Comparison of ENCODE assay signal across 8 cellular contexts in the genomic region with DNA sequence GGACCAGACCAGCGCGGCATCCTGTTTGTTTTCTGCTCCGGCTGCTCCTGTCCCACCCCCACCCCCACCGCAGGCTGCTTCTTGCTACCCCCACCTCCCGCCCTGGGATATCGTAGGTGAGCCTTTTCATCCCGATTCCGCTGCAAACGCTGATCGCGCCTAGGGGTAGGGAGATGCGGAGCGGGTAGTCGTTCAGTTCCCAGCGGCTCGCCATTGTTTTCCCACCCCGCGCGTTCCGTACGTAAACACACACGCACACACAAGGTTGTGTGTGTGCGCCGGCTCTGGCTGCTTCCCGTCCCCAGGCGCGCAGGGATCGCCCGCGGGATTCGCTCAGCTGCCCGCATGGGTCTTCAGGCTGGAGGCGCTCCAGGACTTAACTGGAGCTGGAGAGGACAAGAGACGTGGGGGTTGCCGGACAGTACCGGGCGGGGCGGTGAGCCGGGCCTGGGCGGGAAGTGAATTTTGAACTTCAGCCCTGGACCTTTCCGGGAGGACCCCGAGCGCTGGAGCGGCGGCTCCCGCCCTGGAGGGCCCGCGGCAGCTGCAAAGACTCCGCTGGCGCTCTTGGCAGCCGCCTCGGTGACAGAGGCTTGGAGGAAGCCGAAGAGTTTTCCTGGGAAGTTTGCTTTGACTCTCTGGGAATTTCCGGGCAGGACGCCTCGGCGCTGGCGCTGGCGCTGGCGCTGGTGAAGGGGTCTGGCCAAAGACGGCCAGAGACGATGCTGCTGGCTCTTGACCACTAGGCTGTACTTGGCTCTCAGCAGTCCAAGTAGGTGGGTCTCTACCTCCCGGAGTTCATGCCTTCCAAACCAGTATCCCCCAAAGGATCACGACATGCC. TPM values are rescaled to one million over a fixed set of nuclear protein-coding genes. Genes with fewer than 3 reads are reported as not detected.
DNase-seq lines count a peak whose midpoint lies in the region; ATAC-seq and TF ChIP-seq lines count a peak whose summit lies in the region.

No MANE protein-coding gene starts in this region.

- intact Hi-C loops in thyroid gland (cut with DNase I) = loop anchor here (5.0 kb wide), 1 partner anchor 212 kb away; a partner anchor contains a TSS

- no peak for TF ChIP-seq CTCF in GM23338 (conservative IDR thresholded peaks at IDR 0.05; ENCODE audit: low read depth in 2 of 2)
- peak in 1 of 6 experiments; percentile 8 for TF ChIP-seq CTCF in thyroid gland (IDR thresholded peaks at IDR 0.05)

- H3K36me3 Mint-ChIP-seq in GM23338 (ENCODE audit: low read depth) = peaks cover 20% of the 10 kb centered on the region

- H4K20me1 ChIP-seq in GM23338 (replicated peaks; ENCODE audit: insufficient read depth) = peaks cover 21% of the 10 kb centered on the region

- no CpG with 5 or more reads among the region's 64 CpGs for WGBS in mesendoderm (ENCODE audit: extremely low coverage, insufficient coverage, low lambda C conversion rate)
- 0 to 3% methylated on average over 8 to 57 of the region's 64 CpGs for WGBS in thyroid gland, 2 donors

- H3K4me3 ChIP-seq in ACC112 (ENCODE audit: low read depth, low read length) (peak overlapping the region; percentile 94), GM23338 (peak overlapping the region; percentile 97), mesendoderm (ENCODE audit: low read length) (peak overlapping the region; percentile 66), thyroid gland (replicated peaks in 1 of 3) (peak overlapping the region; percentile 78 to 85 (median 85))

- H2AFZ ChIP-seq in ACC112 (ENCODE audit: low read length, unreplicated experiment) (peak overlapping the region; percentile 73), GM23338 (no peak overlapping the region)

- H3K79me2 ChIP-seq in ACC112 (ENCODE audit: control insufficient read depth, insufficient read depth, low read length, unreplicated experiment) = peaks cover 42% of the 10 kb centered on the region
- peaks cover 58% of the 10 kb centered on the region for H3K79me2 ChIP-seq in GM23338 (replicated peaks; ENCODE audit: insufficient read depth)
- peaks cover 44% of the 10 kb centered on the region for H3K79me2 ChIP-seq in mesendoderm (ENCODE audit: control insufficient read depth, insufficient read depth, low read length)

- H3K4me1 Mint-ChIP-seq in GM23338 = peaks cover 50% of the 10 kb centered on the region

- peak overlapping the region; percentile 83; the same call in 1 of the 2 replicates for H3K27ac Mint-ChIP-seq in GM23338

- no peak overlapping the region for H2BK120ac ChIP-seq in mesendoderm (ENCODE audit: low read depth, low read length)

- DNase-seq in GM23338 (ENCODE audit: low spot score) (peak; percentile 66), SW480 (ENCODE audit: low spot score) (peak; percentile 51), epidermal melanocyte (ENCODE audit: insufficient read length, low spot score) (peak; percentile 68), mesendoderm (peak; percentile 78), thyroid gland (peak; percentile 82 to 85), NCI-H524 treated with DMSO at 0.1 percent for 48 hours (lab: John Stamatoyannopoulos, UW) (no peak)

- H3K9me3 Mint-ChIP-seq in GM23338 = no peaks in the 10 kb centered on the region; the same call in 2 of the 3 replicates

- no peaks in the 10 kb centered on the region for H3K36me3 ChIP-seq in ACC112 (ENCODE audit: insufficient read depth, low read length)
- no peaks in the 10 kb centered on the region for H3K36me3 ChIP-seq in GM23338 (ENCODE audit: insufficient read depth)
- no peaks in the 10 kb centered on the region for H3K36me3 ChIP-seq in mesendoderm (ENCODE audit: control insufficient read depth, insufficient read depth, low read length)
- H3K36me3 ChIP-seq in thyroid gland = no peaks in the 10 kb centered on the region

- no peaks in the 10 kb centered on the region for H3K27me3 ChIP-seq in ACC112 (ENCODE audit: insufficient read depth, low read length)
- H3K27me3 ChIP-seq in GM23338 (ENCODE audit: insufficient read depth) = peaks cover 10% of the 10 kb centered on the region; the same call in 1 of the 2 replicates
- H3K27me3 ChIP-seq in mesendoderm (ENCODE audit: insufficient read depth, low read length, poor library complexity) = no peaks in the 10 kb centered on the region
- H3K27me3 ChIP-seq in thyroid gland = no peaks in the 10 kb centered on the region

- peak overlapping the region; percentile 97 for H3K23ac ChIP-seq in mesendoderm (ENCODE audit: low read length)

- peaks cover 6% of the 10 kb centered on the region for H3K79me1 ChIP-seq in mesendoderm (ENCODE audit: low read length)

- TF ChIP-seq POLR2A in thyroid gland (IDR thresholded peaks at IDR 0.05) = peak in 1 of 2 donors; percentile 35

- H4K8ac ChIP-seq in mesendoderm (ENCODE audit: low read depth, low read length) = no peak overlapping the region

- peak overlapping the region; percentile 98 for H3K4me2 ChIP-seq in GM23338
- H3K4me2 ChIP-seq in mesendoderm (ENCODE audit: low read length) = peak overlapping the region; percentile 81

- peak overlapping the region; percentile 50 for H3K4ac ChIP-seq in mesendoderm (ENCODE audit: low read depth, low read length)

- no peak overlapping the region for H2AK5ac ChIP-seq in mesendoderm (ENCODE audit: low read length)

- peak overlapping the region; percentile 97 for H3K4me3 Mint-ChIP-seq in GM23338

- H3K9me2 ChIP-seq in GM23338 (ENCODE audit: insufficient read depth) = no peaks in the 10 kb centered on the region

- no peaks in the 10 kb centered on the region for H3K9me3 ChIP-seq in thyroid gland

- H3K4me1 ChIP-seq in ACC112 (ENCODE audit: control insufficient read depth, insufficient read depth, low read length, unreplicated experiment) = peaks cover 20% of the 10 kb centered on the region
- H3K4me1 ChIP-seq in GM23338 (ENCODE audit: insufficient read depth) = peaks cover 43% of the 10 kb centered on the region
- peaks cover 9% of the 10 kb centered on the region for H3K4me1 ChIP-seq in mesendoderm (ENCODE audit: control insufficient read depth, low read depth, low read length)
- peaks cover 34 to 39% of the 10 kb centered on the region in 2 donors for H3K4me1 ChIP-seq in thyroid gland

- H3K18ac ChIP-seq in mesendoderm (ENCODE audit: low read length) = peak overlapping the region; percentile 19

- H3K56ac ChIP-seq in mesendoderm (ENCODE audit: low read length) = peak overlapping the region; percentile 98

- peaks cover 37% of the 10 kb centered on the region for H3K27me3 Mint-ChIP-seq in GM23338 (ENCODE audit: insufficient read depth, low read depth, poor library complexity)

- peak; percentile 7 for ATAC-seq in GM23338
- no peak for ATAC-seq in HG03378 (IDR thresholded peaks at IDR 0.05; ENCODE audit: unreplicated experiment)

- H3K27ac ChIP-seq in ACC112 (ENCODE audit: low read depth, low read length) = no peak overlapping the region
- no peak overlapping the region for H3K27ac ChIP-seq in GM23338 (ENCODE audit: low read depth)
- no peak overlapping the region for H3K27ac ChIP-seq in mesendoderm (ENCODE audit: low read depth, low read length)
- peak overlapping the region; percentile 28 to 89 (median 78) for H3K27ac ChIP-seq in thyroid gland

- no peak overlapping the region for H4K5ac ChIP-seq in mesendoderm (ENCODE audit: low read length)

- peaks cover 35% of the 10 kb centered on the region for H3F3A ChIP-seq in GM23338 (replicated peaks; ENCODE audit: low read depth)

- no peak overlapping the region for H2BK15ac ChIP-seq in mesendoderm (replicated peaks; ENCODE audit: low read depth)

- H2BK5ac ChIP-seq in mesendoderm (ENCODE audit: low read length) = peak overlapping the region; percentile 32

- peak overlapping the region; percentile 96 for H3K9ac ChIP-seq in mesendoderm (ENCODE audit: low read length)

TF ChIP-seq in GM23338, 12 proteins besides CTCF, POLR2A, EP300 and RAD21:
- no peak for TF ChIP-seq ZNF331 (CRISPR knock-in tag; IDR thresholded peaks at IDR 0.05; ENCODE audit: low read depth)
- TF ChIP-seq, protein P1, sequence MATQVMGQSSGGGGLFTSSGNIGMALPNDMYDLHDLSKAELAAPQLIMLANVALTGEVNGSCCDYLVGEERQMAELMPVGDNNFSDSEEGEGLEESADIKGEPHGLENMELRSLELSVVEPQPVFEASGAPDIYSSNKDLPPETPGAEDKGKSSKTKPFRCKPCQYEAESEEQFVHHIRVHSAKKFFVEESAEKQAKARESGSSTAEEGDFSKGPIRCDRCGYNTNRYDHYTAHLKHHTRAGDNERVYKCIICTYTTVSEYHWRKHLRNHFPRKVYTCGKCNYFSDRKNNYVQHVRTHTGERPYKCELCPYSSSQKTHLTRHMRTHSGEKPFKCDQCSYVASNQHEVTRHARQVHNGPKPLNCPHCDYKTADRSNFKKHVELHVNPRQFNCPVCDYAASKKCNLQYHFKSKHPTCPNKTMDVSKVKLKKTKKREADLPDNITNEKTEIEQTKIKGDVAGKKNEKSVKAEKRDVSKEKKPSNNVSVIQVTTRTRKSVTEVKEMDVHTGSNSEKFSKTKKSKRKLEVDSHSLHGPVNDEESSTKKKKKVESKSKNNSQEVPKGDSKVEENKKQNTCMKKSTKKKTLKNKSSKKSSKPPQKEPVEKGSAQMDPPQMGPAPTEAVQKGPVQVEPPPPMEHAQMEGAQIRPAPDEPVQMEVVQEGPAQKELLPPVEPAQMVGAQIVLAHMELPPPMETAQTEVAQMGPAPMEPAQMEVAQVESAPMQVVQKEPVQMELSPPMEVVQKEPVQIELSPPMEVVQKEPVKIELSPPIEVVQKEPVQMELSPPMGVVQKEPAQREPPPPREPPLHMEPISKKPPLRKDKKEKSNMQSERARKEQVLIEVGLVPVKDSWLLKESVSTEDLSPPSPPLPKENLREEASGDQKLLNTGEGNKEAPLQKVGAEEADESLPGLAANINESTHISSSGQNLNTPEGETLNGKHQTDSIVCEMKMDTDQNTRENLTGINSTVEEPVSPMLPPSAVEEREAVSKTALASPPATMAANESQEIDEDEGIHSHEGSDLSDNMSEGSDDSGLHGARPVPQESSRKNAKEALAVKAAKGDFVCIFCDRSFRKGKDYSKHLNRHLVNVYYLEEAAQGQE (IDR thresholded peaks at IDR 0.05; ENCODE audit: unreplicated experiment) = no peak

RNA-seq across cellular contexts. Expression of a gene that starts 1.6 kb away (rescaled TPM):
- 105 and 123 TPM in 2 replicates for total RNA-seq in GM23338 (2014; rRNA removed; shearing (Covaris generic))
- 28.6 and 32.3 TPM in 2 replicates for polyA plus RNA-seq in GM23338 (2016; fragmentation: Nextera tagmentation; extraction: Ambion mirVana)
- polyA plus RNA-seq in mesendoderm (2013, experiment 1 of 2) = 31.8 TPM
- 31.5 TPM for polyA plus RNA-seq in mesendoderm (2013, experiment 2 of 2)
- total RNA-seq in thyroid gland = 10 to 100 TPM; 19.4 to 29.3 (median 20.8) TPM

Comparison
In these comparisons a context has a peak if more than half of its experiments do, and no peak if none do; other contexts are left out.
1. H3K27ac ChIP-seq: peak in thyroid gland (3 of 3); none in ACC112 (single experiment), GM23338 (single experiment) and mesendoderm (single experiment).
2. Peak in every context shown above with its lines, with median percentiles within 50 percentile points of each other: H3K4me3 ChIP-seq.